ENCODE assay signal across 17 cellular contexts in genomic region chr3:66353039-66353438, GRCh38.
DNase-seq lines count a peak whose midpoint lies in the region; ATAC-seq, FAIRE-seq and TF ChIP-seq lines count a peak whose summit lies in the region.
"Had no signal": no experiment of that assay in that cellular context is flagged by ENCODE, and none has a peak within 500 bp of the region (broad histone marks: within the 10 kb centered on the region; RNA-seq: fewer than 3 reads in every experiment).

No MANE protein-coding gene starts in this region.

- WGBS in HepG2 (ENCODE audit: low lambda C conversion rate): 96% methylated on average over 3 of the region's 3 CpGs
- WGBS in right lobe of liver (ENCODE audit: insufficient coverage, low coverage, low lambda C conversion rate, missing lambda C conversion rate): 92% methylated on average over 2 of the region's 3 CpGs
- 93% methylated on average over 3 of the region's 3 CpGs; no CpG with 5 or more reads in 1 of the 2 experiments for WGBS in H1 (ENCODE audit: extremely low coverage in 1 of 2, insufficient coverage in 1 of 2, insufficient read length in 1 of 2, insufficient replicate concordance in 2 of 2, low coverage in 1 of 2, low lambda C conversion rate in 2 of 2, missing lambda C conversion rate in 1 of 2), 2 experiments
- 98% methylated on average over 3 of the region's 3 CpGs for WGBS in mesenchymal stem cell

- TF ChIP-seq POLR2A in HepG2 (IDR thresholded peaks at IDR 0.05; ENCODE audit: insufficient read depth in 1 of 2, low read depth in 2 of 2, low read length in 2 of 2) (no peak), right lobe of liver (IDR thresholded peaks at IDR 0.05) (no peak), H1 (IDR thresholded peaks at IDR 0.05; ENCODE audit: control extremely low read depth in 1 of 2, low read depth in 2 of 2, low read length in 2 of 2) (no peak)

- intact Hi-C loops in HepG2 (cut with micrococcal nuclease; ENCODE audit: unreplicated experiment) (no loop called here), right lobe of liver (cut with DNase I) (no loop called here)

- no peak overlapping the region for H2BK20ac ChIP-seq in H1 (ENCODE audit: low read length)

- POLR2A ChIA-PET in HepG2 (lab: Yijun Ruan, JAX): no interaction called here
- POLR2A ChIA-PET in H1 (lab: Charles Lee; ENCODE audit: partially characterized antibody): no interaction called here

- H3K4me1 ChIP-seq in HepG2 (ENCODE audit: insufficient read depth, low read length): no peaks in the 10 kb centered on the region
- H3K4me1 ChIP-seq in right lobe of liver: no peaks in the 10 kb centered on the region
- H3K4me1 ChIP-seq in H1 (replicated peaks in 1 of 4; ENCODE audit: control insufficient read depth in 3 of 4, insufficient read depth in 4 of 4, low read length in 3 of 4): peaks cover 0 to 8% (median 2%) of the 10 kb centered on the region in 4 experiments; a peak in 2 of 7 replicates
- peaks cover 4% of the 10 kb centered on the region for H3K4me1 ChIP-seq in mesenchymal stem cell (ENCODE audit: control insufficient read depth, insufficient read depth, low read depth, low read length)
- H3K4me1 ChIP-seq: BLaER1 had no signal

- H3K36me3 ChIP-seq in HepG2 (replicated peaks in 1 of 2; ENCODE audit: control insufficient read depth in 1 of 2, insufficient read depth in 2 of 2, low read length in 2 of 2) (no peaks in the 10 kb centered on the region; a peak in 1 of 5 replicates), right lobe of liver (no peaks in the 10 kb centered on the region), H1 (ENCODE audit: control insufficient read depth in 2 of 4, insufficient read depth in 4 of 4, low read length in 3 of 4) (no peaks in the 10 kb centered on the region), mesenchymal stem cell (ENCODE audit: control insufficient read depth in 1 of 2, insufficient read depth in 2 of 2, low read depth in 1 of 2, low read length in 2 of 2) (no peaks in the 10 kb centered on the region)

- TF ChIP-seq RAD21 in HepG2 (CRISPR knock-in tag; IDR thresholded peaks at IDR 0.05): no peak
- TF ChIP-seq RAD21 in H1 (IDR thresholded peaks at IDR 0.05 in 1 of 2, conservative IDR thresholded peaks at IDR 0.05 in 1 of 2; ENCODE audit: low read depth in 2 of 2, low read length in 2 of 2): no peak

- no peak overlapping the region for H4K5ac ChIP-seq in H1 (ENCODE audit: insufficient read length, low read depth, low read length)

- FAIRE-seq in HepG2 (lab: Jason Lieb, UNC) (peak; percentile 8), H1 (lab: Jason Lieb, UNC) (peak; percentile 24)
- FAIRE-seq: GM19239, H54 had no signal

- no TSS peak for BruUV-seq in HepG2 (replicated peaks; lab: Mats Ljungman, UMichigan)

- H2BK5ac ChIP-seq in H1 (ENCODE audit: low read depth, low read length) (no peak overlapping the region), mesenchymal stem cell (ENCODE audit: low read depth, low read length, poor library complexity, severe bottlenecking) (no peak overlapping the region)

- H4K91ac ChIP-seq in H1 (replicated peaks; ENCODE audit: insufficient read length, low read length) (no peak overlapping the region), mesenchymal stem cell (ENCODE audit: low read length) (no peak overlapping the region)

- CTCF ChIA-PET in HepG2 (lab: Yijun Ruan, JAX; ENCODE audit: low intra/inter-chr PET ratio, low total read pairs): no interaction called here
- CTCF ChIA-PET in H1 (lab: Charles Lee; ENCODE audit: partially characterized antibody): interaction anchor here (1.0 kb wide), 1 partner anchor 104 kb away, joined by 3 read pairs; no protein-coding TSS in a partner anchor

- H3K9ac ChIP-seq in HepG2 (ENCODE audit: insufficient read depth, low read depth, low read length): no peak overlapping the region
- H3K9ac ChIP-seq in H1 (replicated peaks in 1 of 4; ENCODE audit: extremely low read depth in 1 of 4, low read depth in 3 of 4, low read length in 3 of 4): no peak overlapping the region
- no peak overlapping the region for H3K9ac ChIP-seq in mesenchymal stem cell (ENCODE audit: low read length)
- H3K9ac ChIP-seq: BLaER1 had no signal

- TF ChIP-seq EP300 in HepG2 (IDR thresholded peaks at IDR 0.05; ENCODE audit: low read depth in 2 of 2, low read length in 2 of 2) (no peak), HepG2 (CRISPR knock-in tag; IDR thresholded peaks at IDR 0.05; ENCODE audit: borderline replicate concordance) (no peak), H1 (IDR thresholded peaks at IDR 0.05; ENCODE audit: borderline replicate concordance in 1 of 2, low read depth in 2 of 2, low read length in 2 of 2) (no peak)

- in situ Hi-C loops in HepG2 (cut with HindIII; ENCODE audit: extremely low pct_ligation_motif_present, low pct_unique_long_range_greater_than_20kb): no loop called here

- no peak overlapping the region for H3K27ac ChIP-seq in HepG2 (ENCODE audit: extremely low read length, insufficient read depth, low read length)
- no peak overlapping the region for H3K27ac ChIP-seq in right lobe of liver
- H3K27ac ChIP-seq in H1 (ENCODE audit: low read depth, low read length): no peak overlapping the region
- peak overlapping the region; percentile 60 for H3K27ac ChIP-seq in mesenchymal stem cell (ENCODE audit: low read length, poor library complexity, severe bottlenecking)
- H3K27ac ChIP-seq: BLaER1 had no signal

- H3K4ac ChIP-seq in H1 (replicated peaks; ENCODE audit: insufficient read length, low read depth, low read length) (no peak overlapping the region), mesenchymal stem cell (ENCODE audit: low read depth in 1 of 2, low read length in 2 of 2) (no peak overlapping the region)

- TF ChIP-seq CTCF in HepG2 (CRISPR knock-in tag; IDR thresholded peaks at IDR 0.05) (no peak), right lobe of liver (IDR thresholded peaks at IDR 0.05) (no peak), H1 (IDR thresholded peaks at IDR 0.05; ENCODE audit: control extremely low read depth in 1 of 3, insufficient read depth in 1 of 3, low read depth in 1 of 3, low read length in 3 of 3) (no peak)

- H3K79me2 ChIP-seq in HepG2 (ENCODE audit: insufficient read depth, low read length) (no peaks in the 10 kb centered on the region), H1 (ENCODE audit: control insufficient read depth in 1 of 2, insufficient read depth in 2 of 2, low read length in 2 of 2) (no peaks in the 10 kb centered on the region)

- H3K4me3 ChIP-seq in HepG2 (replicated peaks in 1 of 3; ENCODE audit: insufficient read depth in 1 of 3, low read depth in 2 of 3, low read length in 3 of 3) (no peak overlapping the region), right lobe of liver (no peak overlapping the region), H1 (ENCODE audit: extremely low read depth in 1 of 4, insufficient read depth in 2 of 4, low read depth in 3 of 4, low read length in 4 of 4) (no peak overlapping the region), mesenchymal stem cell (ENCODE audit: insufficient read depth in 1 of 2, low read depth in 1 of 2, low read length in 2 of 2) (no peak overlapping the region)
- H3K4me3 ChIP-seq: BLaER1 had no signal

- DNase-seq in HepG2 (ENCODE audit: low spot score) (no peak), right lobe of liver (no peak), H1 (ENCODE audit: low read depth in 1 of 2, low spot score in 2 of 2) (no peak), mesenchymal stem cell (no peak), NCI-H1436 treated with DMSO at 0.1 percent for 48 hours (lab: John Stamatoyannopoulos, UW) (no peak), anterior cingulate cortex (lab: John Stamatoyannopoulos, UW) (no peak)
- DNase-seq: 8988T; AML-193; CD8-positive, alpha-beta memory T cell; DND-41; GDM1 had no signal

- no peaks in the 10 kb centered on the region for H3K27me3 ChIP-seq in HepG2 (ENCODE audit: control insufficient read depth in 1 of 2, insufficient read depth in 2 of 2, low read length in 2 of 2)
- H3K27me3 ChIP-seq in right lobe of liver: no peaks in the 10 kb centered on the region
- no peaks in the 10 kb centered on the region for H3K27me3 ChIP-seq in H1 (replicated peaks in 1 of 4; ENCODE audit: control insufficient read depth in 3 of 4, extremely low read depth in 1 of 4, insufficient read depth in 3 of 4, low read length in 3 of 4)
- no peaks in the 10 kb centered on the region for H3K27me3 ChIP-seq in mesenchymal stem cell (ENCODE audit: control insufficient read depth in 1 of 2, insufficient read depth in 1 of 2, low read length in 2 of 2)
- H3K27me3 ChIP-seq: BLaER1 had no signal

- H3K4me2 ChIP-seq in HepG2 (ENCODE audit: low read depth, low read length): no peak overlapping the region
- H3K4me2 ChIP-seq in H1 (ENCODE audit: insufficient read depth in 1 of 2, low read depth in 2 of 2, low read length in 2 of 2): no peak overlapping the region
- no peak overlapping the region for H3K4me2 ChIP-seq in mesenchymal stem cell (ENCODE audit: low read length, poor library complexity, severe bottlenecking)
- H3K4me2 ChIP-seq: BLaER1 had no signal

- H2BK15ac ChIP-seq in H1 (ENCODE audit: low read length) (no peak overlapping the region), mesenchymal stem cell (ENCODE audit: low read depth, poor library complexity, severe bottlenecking) (no peak overlapping the region)

- ATAC-seq in HepG2: no peak
- ATAC-seq in right lobe of liver: no peak
- ATAC-seq in GM21576 (IDR thresholded peaks at IDR 0.05; ENCODE audit: unreplicated experiment): no peak
- ATAC-seq: HCT116 had no signal

- H3K23ac ChIP-seq in H1 (ENCODE audit: insufficient read length) (no peak overlapping the region), mesenchymal stem cell (ENCODE audit: low read length in 2 of 2) (no peak overlapping the region)

- H2AFZ ChIP-seq in HepG2 (ENCODE audit: low read length) (no peak overlapping the region), H1 (ENCODE audit: low read length) (no peak overlapping the region), mesenchymal stem cell (ENCODE audit: low read depth, low read length) (no peak overlapping the region)

- H4K8ac ChIP-seq in H1 (ENCODE audit: extremely low read depth, insufficient read depth, low read length) (no peak overlapping the region), mesenchymal stem cell (ENCODE audit: low read length) (no peak overlapping the region)

- H4K20me1 ChIP-seq in HepG2 (ENCODE audit: insufficient read depth, low read length): no peaks in the 10 kb centered on the region
- H4K20me1 ChIP-seq in H1 (replicated peaks in 1 of 2; ENCODE audit: control insufficient read depth in 1 of 2, insufficient read depth in 2 of 2, low read length in 2 of 2): no peaks in the 10 kb centered on the region
- H4K20me1 ChIP-seq: BLaER1 had no signal

- H2BK12ac ChIP-seq in H1 (ENCODE audit: low read depth, low read length): no peak overlapping the region
- no peak overlapping the region for H2BK12ac ChIP-seq in mesenchymal stem cell (ENCODE audit: low read length in 2 of 2)

- H2AK5ac ChIP-seq in H1 (ENCODE audit: low read depth, low read length): no peak overlapping the region
- peak overlapping the region; percentile 62 for H2AK5ac ChIP-seq in mesenchymal stem cell (ENCODE audit: low read length, severe bottlenecking)

- no peaks in the 10 kb centered on the region for H3K79me1 ChIP-seq in H1 (ENCODE audit: low read depth, low read length)
- peaks cover 1% of the 10 kb centered on the region for H3K79me1 ChIP-seq in mesenchymal stem cell (replicated peaks; ENCODE audit: low read length, poor library complexity, severe bottlenecking)

- H3K9me3 ChIP-seq in HepG2 (ENCODE audit: low read length) (no peaks in the 10 kb centered on the region), right lobe of liver (no peaks in the 10 kb centered on the region), H1 (ENCODE audit: insufficient read depth in 2 of 2, low read depth in 1 of 2, low read length in 1 of 2) (no peaks in the 10 kb centered on the region), mesenchymal stem cell (ENCODE audit: control insufficient read depth, low read length) (no peaks in the 10 kb centered on the region)
- H3K9me3 ChIP-seq: BLaER1, Caco-2 had no signal

- no peak overlapping the region for H2BK120ac ChIP-seq in H1 (replicated peaks; ENCODE audit: low read depth, low read length)
- no peak overlapping the region for H2BK120ac ChIP-seq in mesenchymal stem cell (ENCODE audit: low read depth, low read length)

- H3K56ac ChIP-seq in H1 (replicated peaks; ENCODE audit: insufficient read length, low read depth, low read length): no peak overlapping the region

- H3K23me2 ChIP-seq in H1 (ENCODE audit: low read depth, low read length): no peaks in the 10 kb centered on the region

- H3K18ac ChIP-seq in H1 (ENCODE audit: extremely low read depth, low read length) (no peak overlapping the region), mesenchymal stem cell (ENCODE audit: low read depth in 1 of 2, low read length in 2 of 2) (no peak overlapping the region)

- H3K14ac ChIP-seq in H1 (ENCODE audit: insufficient read length): no peak overlapping the region
- H3K14ac ChIP-seq in mesenchymal stem cell (ENCODE audit: low read length in 2 of 2): no peak overlapping the region
